Comparison of ENCODE assay signal across 19 cellular contexts in the genomic region with DNA sequence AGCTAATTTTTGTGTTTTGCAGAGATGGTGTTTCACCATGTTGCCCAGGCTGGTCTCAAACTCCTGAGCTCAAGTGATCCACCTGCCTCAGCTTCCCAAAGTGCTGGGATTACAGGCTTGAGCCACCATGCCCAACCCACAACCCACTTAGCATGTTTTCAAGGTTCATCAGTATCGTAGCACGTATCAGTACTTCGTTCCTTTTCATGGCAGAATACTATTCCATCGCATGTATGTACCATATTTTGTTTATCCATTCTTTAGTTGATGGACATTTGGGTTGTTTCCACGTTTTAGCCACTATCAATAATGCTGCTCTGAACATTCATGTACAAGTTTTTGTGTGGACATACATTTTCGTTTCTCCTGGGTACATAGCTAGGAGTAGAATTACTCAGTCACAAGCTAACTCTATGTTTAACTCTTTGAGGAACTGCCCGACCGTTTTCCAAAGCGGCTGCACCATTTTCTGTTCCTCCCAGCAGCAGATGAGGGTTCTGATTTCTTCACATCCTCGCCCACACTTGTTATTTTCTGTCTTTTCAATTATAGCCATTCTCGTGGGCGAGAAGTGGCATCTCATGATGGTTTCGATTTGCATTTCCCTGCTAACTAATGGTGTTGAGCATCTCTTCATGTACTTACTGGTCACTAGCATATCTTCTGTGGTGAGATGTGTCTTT. TPM values are rescaled to one million over a fixed set of nuclear protein-coding genes. Genes with fewer than 3 reads are reported as not detected.
DNase-seq lines count a peak whose midpoint lies in the region; ATAC-seq, FAIRE-seq and TF ChIP-seq lines count a peak whose summit lies in the region.
"Had no signal": no experiment of that assay in that cellular context is flagged by ENCODE, and none has a peak within 500 bp of the region (broad histone marks: within the 10 kb centered on the region; RNA-seq: fewer than 3 reads in every experiment).

No MANE protein-coding gene starts in this region.

- H3K9ac ChIP-seq in BLaER1 treated with 17β-estradiol and CSF1 and Interleukin-3, amounts not matched to agents 10 nM and 100 nM = no peak overlapping the region

- H3K4me1 ChIP-seq in BLaER1 treated with 17β-estradiol and CSF1 and Interleukin-3, amounts not matched to agents 10 nM and 100 nM = peaks cover 19 to 68% (median 56%) of the 10 kb centered on the region in 10 experiments
- no peaks in the 10 kb centered on the region for H3K4me1 ChIP-seq in vagina

- no peak for TF ChIP-seq CTCF in bronchial epithelial cell (IDR thresholded peaks at IDR 0.05; ENCODE audit: insufficient read depth, low read length, severe bottlenecking)
- TF ChIP-seq CTCF in vagina (IDR thresholded peaks at IDR 0.05) = no peak

- no peak overlapping the region for H3K4me3 ChIP-seq in BLaER1 treated with 17β-estradiol and CSF1 and Interleukin-3, amounts not matched to agents 10 nM and 100 nM
- H3K4me3 ChIP-seq in bronchial epithelial cell (ENCODE audit: low read depth, low read length) (no peak overlapping the region), vagina (no peak overlapping the region)
- H3K4me3 ChIP-seq: PC-9 had no signal

- no peaks in the 10 kb centered on the region for H3K27me3 ChIP-seq in BLaER1 treated with 17β-estradiol and CSF1 and Interleukin-3, amounts not matched to agents 10 nM and 100 nM
- H3K27me3 ChIP-seq in bronchial epithelial cell (ENCODE audit: control insufficient read depth, insufficient read depth, low read length) (no peaks in the 10 kb centered on the region), vagina (no peaks in the 10 kb centered on the region)

- H3K4me2 ChIP-seq in BLaER1 treated with 17β-estradiol and CSF1 and Interleukin-3, amounts not matched to agents 10 nM and 100 nM = peak overlapping the region in 10 of 11 experiments; percentile 10 to 43 (median 19); a peak in 13 of 22 replicates
- H3K4me2 ChIP-seq: PC-9 had no signal

- FAIRE-seq in bronchial epithelial cell (lab: Jason Lieb, UNC) = peak; percentile 7
- FAIRE-seq: A204.1, GM19239 had no signal

- ATAC-seq in HG03469 (IDR thresholded peaks at IDR 0.05; ENCODE audit: unreplicated experiment) (no peak), SK-N-SH treated with all-trans-retinoic acid at 6 μM for 48 hours (no peak)

- H3K9me3 ChIP-seq in BLaER1 treated with 17β-estradiol and CSF1 and Interleukin-3, amounts not matched to agents 10 nM and 100 nM (replicated peaks in 1 of 11) = peaks cover 8 to 19% (median 10%) of the 10 kb centered on the region in 11 experiments; a peak in 21 of 22 replicates
- H3K9me3 ChIP-seq in vagina = no peaks in the 10 kb centered on the region

- no peaks in the 10 kb centered on the region; a peak in 3 of 22 replicates for H4K20me1 ChIP-seq in BLaER1 treated with 17β-estradiol and CSF1 and Interleukin-3, amounts not matched to agents 10 nM and 100 nM

- H3K36me3 ChIP-seq in BLaER1 treated with 17β-estradiol and CSF1 and Interleukin-3, amounts not matched to agents 10 nM and 100 nM = peaks cover 50 to 95% (median 83%) of the 10 kb centered on the region in 11 experiments
- H3K36me3 ChIP-seq in bronchial epithelial cell (ENCODE audit: control insufficient read depth, insufficient read depth, low read length) = peaks cover 16% of the 10 kb centered on the region
- H3K36me3 ChIP-seq in vagina = peaks cover 0 to 69% of the 10 kb centered on the region in 2 donors

- no peak overlapping the region for H3K27ac ChIP-seq in BLaER1 treated with 17β-estradiol and CSF1 and Interleukin-3, amounts not matched to agents 10 nM and 100 nM
- no peak overlapping the region for H3K27ac ChIP-seq in vagina
- H3K27ac ChIP-seq: PC-9 had no signal

- DNase-seq in MV-4-11 (lab: John Stamatoyannopoulos, UW) = peak; percentile 17
- no peak for DNase-seq in bronchial epithelial cell (ENCODE audit: low read depth)
- DNase-seq in putamen (ENCODE audit: low spot score) = peak; percentile 49
- no peak for DNase-seq in vagina (ENCODE audit: extremely low spot score in 2 of 2)
- no peak for DNase-seq in NCI-H2029 (lab: John Stamatoyannopoulos, UW)
- DNase-seq: C1 segment of cervical spinal cord, DMS 273 treated with DMSO at 0.1 percent for 48 hours, GF-D8, IMR-90, NCI-H1417, NCI-H187 treated with DMSO at 0.1 percent for 48 hours, NCI-H2171 treated with DMSO at 0.1 percent for 48 hours, NCI-H446 treated with DMSO at 0.1 percent for 48 hours, PC-9 had no signal

- TF ChIP-seq POLR2A in vagina (IDR thresholded peaks at IDR 0.05) = no peak

- intact Hi-C loops in vagina (cut with DNase I) = no loop called here

TF ChIP-seq in SK-N-SH treated with all-trans-retinoic acid at 6 μM for 48 hours, 23 proteins besides CTCF, POLR2A, EP300 and RAD21 (continues in another document):
- no peak for TF ChIP-seq ZFP30 (CRISPR knock-in tag; IDR thresholded peaks at IDR 0.05)
- no peak for TF ChIP-seq ZC3H10 (CRISPR knock-in tag; IDR thresholded peaks at IDR 0.05)
- TF ChIP-seq ISL1 (CRISPR knock-in tag; IDR thresholded peaks at IDR 0.05) = no peak
- TF ChIP-seq, protein P1, sequence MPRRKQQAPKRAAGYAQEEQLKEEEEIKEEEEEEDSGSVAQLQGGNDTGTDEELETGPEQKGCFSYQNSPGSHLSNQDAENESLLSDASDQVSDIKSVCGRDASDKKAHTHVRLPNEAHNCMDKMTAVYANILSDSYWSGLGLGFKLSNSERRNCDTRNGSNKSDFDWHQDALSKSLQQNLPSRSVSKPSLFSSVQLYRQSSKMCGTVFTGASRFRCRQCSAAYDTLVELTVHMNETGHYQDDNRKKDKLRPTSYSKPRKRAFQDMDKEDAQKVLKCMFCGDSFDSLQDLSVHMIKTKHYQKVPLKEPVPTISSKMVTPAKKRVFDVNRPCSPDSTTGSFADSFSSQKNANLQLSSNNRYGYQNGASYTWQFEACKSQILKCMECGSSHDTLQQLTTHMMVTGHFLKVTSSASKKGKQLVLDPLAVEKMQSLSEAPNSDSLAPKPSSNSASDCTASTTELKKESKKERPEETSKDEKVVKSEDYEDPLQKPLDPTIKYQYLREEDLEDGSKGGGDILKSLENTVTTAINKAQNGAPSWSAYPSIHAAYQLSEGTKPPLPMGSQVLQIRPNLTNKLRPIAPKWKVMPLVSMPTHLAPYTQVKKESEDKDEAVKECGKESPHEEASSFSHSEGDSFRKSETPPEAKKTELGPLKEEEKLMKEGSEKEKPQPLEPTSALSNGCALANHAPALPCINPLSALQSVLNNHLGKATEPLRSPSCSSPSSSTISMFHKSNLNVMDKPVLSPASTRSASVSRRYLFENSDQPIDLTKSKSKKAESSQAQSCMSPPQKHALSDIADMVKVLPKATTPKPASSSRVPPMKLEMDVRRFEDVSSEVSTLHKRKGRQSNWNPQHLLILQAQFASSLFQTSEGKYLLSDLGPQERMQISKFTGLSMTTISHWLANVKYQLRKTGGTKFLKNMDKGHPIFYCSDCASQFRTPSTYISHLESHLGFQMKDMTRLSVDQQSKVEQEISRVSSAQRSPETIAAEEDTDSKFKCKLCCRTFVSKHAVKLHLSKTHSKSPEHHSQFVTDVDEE (CRISPR knock-in tag; IDR thresholded peaks at IDR 0.05) = no peak
- TF ChIP-seq TOX (CRISPR knock-in tag; IDR thresholded peaks at IDR 0.05; ENCODE audit: borderline replicate concordance) = no peak
- no peak for TF ChIP-seq ZFP3 (CRISPR knock-in tag; IDR thresholded peaks at IDR 0.05)
- TF ChIP-seq ZNF70 (CRISPR knock-in tag; IDR thresholded peaks at IDR 0.05) = no peak
- no peak for TF ChIP-seq SNAI2 (CRISPR knock-in tag; IDR thresholded peaks at IDR 0.05)
- no peak for TF ChIP-seq OSR1 (CRISPR knock-in tag; IDR thresholded peaks at IDR 0.05)
- no peak for TF ChIP-seq TCF4 (CRISPR knock-in tag; IDR thresholded peaks at IDR 0.05; ENCODE audit: borderline replicate concordance)
- no peak for TF ChIP-seq ARNTL (CRISPR knock-in tag; IDR thresholded peaks at IDR 0.05; ENCODE audit: borderline replicate concordance, low read depth)
- TF ChIP-seq ZNF8 (CRISPR knock-in tag; IDR thresholded peaks at IDR 0.05) = no peak
- TF ChIP-seq, protein P2, sequence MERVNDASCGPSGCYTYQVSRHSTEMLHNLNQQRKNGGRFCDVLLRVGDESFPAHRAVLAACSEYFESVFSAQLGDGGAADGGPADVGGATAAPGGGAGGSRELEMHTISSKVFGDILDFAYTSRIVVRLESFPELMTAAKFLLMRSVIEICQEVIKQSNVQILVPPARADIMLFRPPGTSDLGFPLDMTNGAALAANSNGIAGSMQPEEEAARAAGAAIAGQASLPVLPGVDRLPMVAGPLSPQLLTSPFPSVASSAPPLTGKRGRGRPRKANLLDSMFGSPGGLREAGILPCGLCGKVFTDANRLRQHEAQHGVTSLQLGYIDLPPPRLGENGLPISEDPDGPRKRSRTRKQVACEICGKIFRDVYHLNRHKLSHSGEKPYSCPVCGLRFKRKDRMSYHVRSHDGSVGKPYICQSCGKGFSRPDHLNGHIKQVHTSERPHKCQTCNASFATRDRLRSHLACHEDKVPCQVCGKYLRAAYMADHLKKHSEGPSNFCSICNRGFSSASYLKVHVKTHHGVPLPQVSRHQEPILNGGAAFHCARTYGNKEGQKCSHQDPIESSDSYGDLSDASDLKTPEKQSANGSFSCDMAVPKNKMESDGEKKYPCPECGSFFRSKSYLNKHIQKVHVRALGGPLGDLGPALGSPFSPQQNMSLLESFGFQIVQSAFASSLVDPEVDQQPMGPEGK (CRISPR knock-in tag; IDR thresholded peaks at IDR 0.05; ENCODE audit: borderline replicate concordance) = no peak
- TF ChIP-seq, protein P3, sequence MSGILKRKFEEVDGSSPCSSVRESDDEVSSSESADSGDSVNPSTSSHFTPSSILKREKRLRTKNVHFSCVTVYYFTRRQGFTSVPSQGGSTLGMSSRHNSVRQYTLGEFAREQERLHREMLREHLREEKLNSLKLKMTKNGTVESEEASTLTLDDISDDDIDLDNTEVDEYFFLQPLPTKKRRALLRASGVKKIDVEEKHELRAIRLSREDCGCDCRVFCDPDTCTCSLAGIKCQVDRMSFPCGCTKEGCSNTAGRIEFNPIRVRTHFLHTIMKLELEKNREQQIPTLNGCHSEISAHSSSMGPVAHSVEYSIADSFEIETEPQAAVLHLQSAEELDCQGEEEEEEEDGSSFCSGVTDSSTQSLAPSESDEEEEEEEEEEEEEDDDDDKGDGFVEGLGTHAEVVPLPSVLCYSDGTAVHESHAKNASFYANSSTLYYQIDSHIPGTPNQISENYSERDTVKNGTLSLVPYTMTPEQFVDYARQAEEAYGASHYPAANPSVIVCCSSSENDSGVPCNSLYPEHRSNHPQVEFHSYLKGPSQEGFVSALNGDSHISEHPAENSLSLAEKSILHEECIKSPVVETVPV (CRISPR knock-in tag; IDR thresholded peaks at IDR 0.05) = no peak

RNA-seq across cellular contexts. Expression of a gene that starts 32.5 kb away (rescaled TPM):
- 4.7 and 8.3 TPM in 2 replicates for total RNA-seq in bronchial epithelial cell
- total RNA-seq in vagina = 26.3 TPM

RNA-seq across cellular contexts. Expression of a gene that starts 33.0 kb away (rescaled TPM):
- total RNA-seq in bronchial epithelial cell = 69.5 and 127 TPM in 2 replicates
- total RNA-seq in vagina = 166 TPM

Comparison
In these comparisons a context has a peak if more than half of its experiments do, and no peak if none do; other contexts are left out.
1. DNase-seq: peak in MV-4-11 (single experiment) and putamen (single experiment); none in bronchial epithelial cell (single experiment), vagina (0 of 2) and NCI-H2029 (single experiment).